Comparison of ENCODE assay signal across 7 cellular contexts in genomic region chr1:6962390-6962955, GRCh38.
DNase-seq lines count a peak whose midpoint lies in the region; ATAC-seq and TF ChIP-seq lines count a peak whose summit lies in the region.

No MANE protein-coding gene starts in this region.

- H3K79me2 ChIP-seq in Karpas-422 (ENCODE audit: low read length) (no peaks in the 10 kb centered on the region), osteoblast (ENCODE audit: insufficient read depth, low read length) (no peaks in the 10 kb centered on the region)

- peaks cover 29% of the 10 kb centered on the region for H3K27me3 Mint-ChIP-seq in T-helper 2 cell treated with Interferon-gamma antibody and Interleukin-4, amounts not matched to agents 5 μg/mL and 100 μg/mL, for 36 hours (ENCODE audit: low read depth)

- no peak overlapping the region for H3K27ac Mint-ChIP-seq in T-helper 2 cell treated with Interferon-gamma antibody and Interleukin-4, amounts not matched to agents 5 μg/mL and 100 μg/mL, for 36 hours

- H3K4me2 ChIP-seq in Karpas-422 (ENCODE audit: low read depth, low read length, poor library complexity, severe bottlenecking) (peak overlapping the region; percentile 20), osteoblast (ENCODE audit: insufficient read depth, low read length) (no peak overlapping the region)

- no peaks in the 10 kb centered on the region; the same call in 1 of the 2 replicates for H3K27me3 ChIP-seq in Karpas-422 (ENCODE audit: low read length)
- peaks cover 15% of the 10 kb centered on the region for H3K27me3 ChIP-seq in osteoblast (ENCODE audit: insufficient read depth, low read length)

- H3K36me3 ChIP-seq in Karpas-422 (ENCODE audit: insufficient read depth, low read length), result no peaks in the 10 kb centered on the region
- H3K36me3 ChIP-seq in osteoblast (ENCODE audit: insufficient read depth, low read length), result no peaks in the 10 kb centered on the region

- H2AFZ ChIP-seq in Karpas-422 (ENCODE audit: low read length), result no peak overlapping the region
- no peak overlapping the region for H2AFZ ChIP-seq in osteoblast (ENCODE audit: low read length)

- H3K9me3 ChIP-seq in Karpas-422 (ENCODE audit: low read length) (no peaks in the 10 kb centered on the region), osteoblast (ENCODE audit: low read depth, low read length) (no peaks in the 10 kb centered on the region)

- H3K4me1 Mint-ChIP-seq in T-helper 2 cell treated with Interferon-gamma antibody and Interleukin-4, amounts not matched to agents 5 μg/mL and 100 μg/mL, for 36 hours (ENCODE audit: low read depth), result peaks cover 3% of the 10 kb centered on the region

- ATAC-seq in GM18870 (IDR thresholded peaks at IDR 0.05; ENCODE audit: unreplicated experiment) (no peak), GM18909 (IDR thresholded peaks at IDR 0.05; ENCODE audit: poor library complexity, unreplicated experiment) (no peak)

- in situ Hi-C loops in KBM-7 (cut with MboI; ENCODE audit: low pct_unique_long_range_greater_than_20kb, low sequenced_read_pairs), result no loop called here

- H4K20me1 ChIP-seq in Karpas-422 (ENCODE audit: insufficient read depth, low read depth, low read length) (no peaks in the 10 kb centered on the region), osteoblast (ENCODE audit: insufficient read depth, low read length) (no peaks in the 10 kb centered on the region)

- H3K9me3 Mint-ChIP-seq in T-helper 2 cell treated with Interferon-gamma antibody and Interleukin-4, amounts not matched to agents 5 μg/mL and 100 μg/mL, for 36 hours, result no peaks in the 10 kb centered on the region

- peaks cover 71% of the 10 kb centered on the region for H3K4me1 ChIP-seq in Karpas-422 (ENCODE audit: low read length)
- peaks cover 8% of the 10 kb centered on the region for H3K4me1 ChIP-seq in osteoblast (ENCODE audit: insufficient read depth, low read length)

- no peaks in the 10 kb centered on the region for H3K36me3 Mint-ChIP-seq in T-helper 2 cell treated with Interferon-gamma antibody and Interleukin-4, amounts not matched to agents 5 μg/mL and 100 μg/mL, for 36 hours (ENCODE audit: low read depth)

- 0 out of 2 replicates have a peak overlapping the region, but pooled peaks have one; percentile 28 for H3K4me3 ChIP-seq in Karpas-422 (ENCODE audit: low read length)
- H3K4me3 ChIP-seq in coronary artery, result peak overlapping the region; percentile 56
- H3K4me3 ChIP-seq in osteoblast (ENCODE audit: insufficient read depth, low read length), result no peak overlapping the region

- H3K27ac ChIP-seq in Karpas-422 (ENCODE audit: low read length), result no peak overlapping the region
- no peak overlapping the region for H3K27ac ChIP-seq in coronary artery
- no peak overlapping the region for H3K27ac ChIP-seq in osteoblast (ENCODE audit: low read depth, low read length)

- no peaks in the 10 kb centered on the region for H3K9me2 ChIP-seq in Karpas-422 (replicated peaks; ENCODE audit: insufficient read depth, low read length)

- DNase-seq in Karpas-422 (peak; percentile 92), coronary artery (ENCODE audit: low spot score) (no peak), osteoblast (ENCODE audit: insufficient read length, low spot score, missing footprints) (peak; percentile 44), KBM-7 (no peak)
- DNase-seq in T-helper 2 cell treated with Interferon-gamma antibody and Interleukin-4, amounts not matched to agents 5 μg/mL and 100 μg/mL, for 36 hours (ENCODE audit: low spot score), result peak; percentile 28

- TF ChIP-seq CTCF in coronary artery (IDR thresholded peaks at IDR 0.05) (no peak), osteoblast (IDR thresholded peaks at IDR 0.05; ENCODE audit: extremely low read depth, low read depth, low read length) (no peak)

- H3K9ac ChIP-seq in Karpas-422 (ENCODE audit: low read length), result no peak overlapping the region

- peak overlapping the region; percentile 48 for H3K4me3 Mint-ChIP-seq in T-helper 2 cell treated with Interferon-gamma antibody and Interleukin-4, amounts not matched to agents 5 μg/mL and 100 μg/mL, for 36 hours

Comparison
In these comparisons a context has a peak if more than half of its experiments do, and no peak if none do; other contexts are left out.
1. DNase-seq: peak in Karpas-422 (single experiment), T-helper 2 cell treated with Interferon-gamma antibody and Interleukin-4, amounts not matched to agents 5 μg/mL and 100 μg/mL, for 36 hours (single experiment) and osteoblast (single experiment); none in coronary artery (single experiment) and KBM-7 (single experiment).